In genomic region chr15:52012210-52012609, GRCh38 we compare ENCODE assay signal across 18 cellular contexts. TPM values are rescaled to one million over a fixed set of nuclear protein-coding genes. Genes with fewer than 3 reads are reported as not detected.
DNase-seq lines count a peak whose midpoint lies in the region; ATAC-seq and TF ChIP-seq lines count a peak whose summit lies in the region.
"Had no signal": no experiment of that assay in that cellular context is flagged by ENCODE, and none has a peak within 500 bp of the region (broad histone marks: within the 10 kb centered on the region; RNA-seq: fewer than 3 reads in every experiment).

No MANE protein-coding gene starts in this region.

- no peaks in the 10 kb centered on the region for H3K9me3 Mint-ChIP-seq in neural progenitor cell
- H3K9me3 Mint-ChIP-seq: activated CD4-positive, alpha-beta T cell treated with anti-CD3 and anti-CD28 coated beads, Interleukin-2, amount 10 ng/mL, durations not matched to agents 7 days and 5 days; activated naive CD4-positive, alpha-beta T cell treated with anti-CD3 and anti-CD28 coated beads, Interleukin-2, amount 10 ng/mL, durations not matched to agents 7 days and 5 days; CD8-positive, alpha-beta memory T cell; naive thymus-derived CD4-positive, alpha-beta T cell had no signal

- H3K36me3 ChIP-seq in cardiac muscle cell (no peaks in the 10 kb centered on the region), neural progenitor cell (no peaks in the 10 kb centered on the region)

- H3K4me1 ChIP-seq in cardiac muscle cell (ENCODE audit: low read depth): no peaks in the 10 kb centered on the region
- H3K4me1 ChIP-seq in neural progenitor cell: peaks cover 5% of the 10 kb centered on the region

- H3K79me2 ChIP-seq in neural progenitor cell (ENCODE audit: low read depth): no peaks in the 10 kb centered on the region

- DNase-seq in cardiac muscle cell (ENCODE audit: low read depth in 1 of 2, low spot score in 1 of 2): no peak
- no peak for DNase-seq in Right ventricle myocardium superior
- no peak for DNase-seq in RWPE1 (ENCODE audit: low spot score)
- no peak for DNase-seq in epithelial cell of prostate (ENCODE audit: low read depth, low spot score)
- DNase-seq in activated CD4-positive, alpha-beta T cell treated with anti-CD3 and anti-CD28 coated beads for 1 hour: no peak
- DNase-seq in NCI-H1694 (lab: John Stamatoyannopoulos, UW): no peak
- no peak for DNase-seq in neural progenitor cell (ENCODE audit: low spot score)
- DNase-seq: activated CD4-positive, alpha-beta T cell treated with anti-CD3 and anti-CD28 coated beads, Interleukin-2, amount 10 ng/mL, durations not matched to agents 7 days and 5 days; activated naive CD4-positive, alpha-beta T cell treated with anti-CD3 and anti-CD28 coated beads, Interleukin-2, amount 10 ng/mL, durations not matched to agents 7 days and 5 days; CD8-positive, alpha-beta memory T cell; KBM-7; MV-4-11; naive thymus-derived CD4-positive, alpha-beta T cell; NCI-H1930; stimulated activated CD8-positive, alpha-beta memory T cell treated with anti-CD3 and anti-CD28 coated beads, Interleukin-4, amount 100 ng/mL, for 48 hours; SW 1271 had no signal

- H3K27ac ChIP-seq in cardiac muscle cell (peak overlapping the region; percentile 9), RWPE1 (peak overlapping the region; percentile 48), epithelial cell of prostate (peak overlapping the region; percentile 86), temporal lobe (ENCODE audit: low read depth, low read length) (peak overlapping the region; percentile 59), neural progenitor cell (no peak overlapping the region)

- POLR2A ChIA-PET in RWPE1 (lab: Yijun Ruan, JAX; ENCODE audit: low non-redundant PET): no interaction called here

- H2AFZ ChIP-seq in neural progenitor cell (replicated peaks): no peak overlapping the region

- H3K27ac Mint-ChIP-seq in neural progenitor cell: no peak overlapping the region
- H3K27ac Mint-ChIP-seq: activated CD4-positive, alpha-beta T cell treated with anti-CD3 and anti-CD28 coated beads, Interleukin-2, amount 10 ng/mL, durations not matched to agents 7 days and 5 days; activated naive CD4-positive, alpha-beta T cell treated with anti-CD3 and anti-CD28 coated beads, Interleukin-2, amount 10 ng/mL, durations not matched to agents 7 days and 5 days; CD8-positive, alpha-beta memory T cell; naive thymus-derived CD4-positive, alpha-beta T cell had no signal

- intact Hi-C loops in Right ventricle myocardium superior (cut with DNase I): no loop called here

- no peak for TF ChIP-seq CTCF in cardiac muscle cell (IDR thresholded peaks at IDR 0.05; ENCODE audit: low read depth, low read length)
- TF ChIP-seq CTCF in RWPE1 (conservative IDR thresholded peaks at IDR 0.05; ENCODE audit: low read depth): no peak
- no peak for TF ChIP-seq CTCF in neural progenitor cell (IDR thresholded peaks at IDR 0.05)

- no peak overlapping the region for H3K4me3 ChIP-seq in cardiac muscle cell
- no peak overlapping the region for H3K4me3 ChIP-seq in neural progenitor cell

- H4K20me1 ChIP-seq in neural progenitor cell (ENCODE audit: low read depth): no peaks in the 10 kb centered on the region

- H3K27me3 Mint-ChIP-seq in neural progenitor cell (ENCODE audit: insufficient read depth, low read depth): peaks cover 2% of the 10 kb centered on the region
- H3K27me3 Mint-ChIP-seq: activated CD4-positive, alpha-beta T cell treated with anti-CD3 and anti-CD28 coated beads, Interleukin-2, amount 10 ng/mL, durations not matched to agents 7 days and 5 days; CD8-positive, alpha-beta memory T cell; progenitor cell of endocrine pancreas had no signal

- no peaks in the 10 kb centered on the region for H3K36me3 Mint-ChIP-seq in neural progenitor cell
- H3K36me3 Mint-ChIP-seq: activated naive CD4-positive, alpha-beta T cell treated with anti-CD3 and anti-CD28 coated beads, Interleukin-2, amount 10 ng/mL, durations not matched to agents 7 days and 5 days; CD8-positive, alpha-beta memory T cell; naive thymus-derived CD4-positive, alpha-beta T cell had no signal

- CTCF ChIA-PET in RWPE1 (lab: Yijun Ruan, JAX): interaction anchor here (0.7 kb wide), 1 partner anchor 170 kb away, joined by 4 read pairs; no protein-coding TSS in a partner anchor

- H3K9ac ChIP-seq in neural progenitor cell: no peak overlapping the region

- peaks cover 8% of the 10 kb centered on the region for H3K4me1 Mint-ChIP-seq in neural progenitor cell

- H3K27me3 ChIP-seq in cardiac muscle cell: no peaks in the 10 kb centered on the region
- no peaks in the 10 kb centered on the region for H3K27me3 ChIP-seq in neural progenitor cell

- ATAC-seq in Right ventricle myocardium superior (ENCODE audit: poor library complexity): no peak

- no peak overlapping the region for H3K4me3 Mint-ChIP-seq in neural progenitor cell
- H3K4me3 Mint-ChIP-seq: activated CD4-positive, alpha-beta T cell treated with anti-CD3 and anti-CD28 coated beads, Interleukin-2, amount 10 ng/mL, durations not matched to agents 7 days and 5 days; activated naive CD4-positive, alpha-beta T cell treated with anti-CD3 and anti-CD28 coated beads, Interleukin-2, amount 10 ng/mL, durations not matched to agents 7 days and 5 days; CD8-positive, alpha-beta memory T cell; naive thymus-derived CD4-positive, alpha-beta T cell had no signal

- H3F3A ChIP-seq in neural progenitor cell (ENCODE audit: low read depth): peaks cover 1% of the 10 kb centered on the region

- no peak overlapping the region for H3K4me2 ChIP-seq in neural progenitor cell

- H3K9me3 ChIP-seq in cardiac muscle cell (ENCODE audit: low read depth): no peaks in the 10 kb centered on the region
- no peaks in the 10 kb centered on the region for H3K9me3 ChIP-seq in neural progenitor cell (ENCODE audit: low read depth)

RNA-seq across cellular contexts. Expression of gene MAPK6, which starts 6.8 kb away (rescaled TPM):
- total RNA-seq in cardiac muscle cell (24.7 and 33.4 TPM in 2 replicates), Right ventricle myocardium superior (17.6 TPM), temporal lobe (64.2 TPM), neural progenitor cell (ENCODE audit: low replicate concordance) (90.8 and 128 TPM in 2 replicates)
- 14.1 and 18.4 TPM in 2 replicates for polyA plus RNA-seq in cardiac muscle cell

RNA-seq across cellular contexts. Expression of gene LEO1, which starts 40.6 kb away (rescaled TPM):
- total RNA-seq in cardiac muscle cell: 16.9 and 19.1 TPM in 2 replicates
- 19.5 and 26.8 TPM in 2 replicates for polyA plus RNA-seq in cardiac muscle cell
- 7.8 TPM for total RNA-seq in Right ventricle myocardium superior
- 32.9 TPM for total RNA-seq in temporal lobe
- 26.6 and 43.9 TPM in 2 replicates for total RNA-seq in neural progenitor cell (ENCODE audit: low replicate concordance)
